Comparison of ENCODE assay signal across 1 cellular context in genomic region chr20:62876826-62877728, GRCh38.
A peak's percentile ranks its signal among the peaks of the same experiment; 100 is the strongest.
TF ChIP-seq lines count a peak whose summit lies in the region.

No MANE protein-coding gene starts in this region.

TF ChIP-seq in HepG2, 621 proteins besides CTCF, POLR2A, EP300 and RAD21 (continues in another document):
- TF ChIP-seq JUN (CRISPR knock-in tag; IDR thresholded peaks at IDR 0.05) (no peak), PHF8 (CRISPR knock-in tag; IDR thresholded peaks at IDR 0.05) (0 out of 2 replicates have a peak, but pooled peaks have one; percentile 5), ZFP82 (CRISPR knock-in tag; IDR thresholded peaks at IDR 0.05; ENCODE audit: borderline replicate concordance) (0 out of 2 replicates have a peak, but pooled peaks have one; percentile 39), ZNF597 (CRISPR knock-in tag; IDR thresholded peaks at IDR 0.05) (no peak), MIER2 (CRISPR knock-in tag; IDR thresholded peaks at IDR 0.05) (no peak), SMAD3 (CRISPR knock-in tag; IDR thresholded peaks at IDR 0.05) (no peak), CHD4 (IDR thresholded peaks at IDR 0.05; ENCODE audit: borderline replicate concordance, low read length) (no peak), ISL2 (CRISPR knock-in tag; IDR thresholded peaks at IDR 0.05) (no peak), SOX6 (IDR thresholded peaks at IDR 0.05) (no peak), SOX6 (CRISPR knock-in tag; IDR thresholded peaks at IDR 0.05) (no peak), RNF2 (conservative IDR thresholded peaks at IDR 0.05; ENCODE audit: low read depth) (no peak), ZNF547 (CRISPR knock-in tag; IDR thresholded peaks at IDR 0.05) (0 out of 2 replicates have a peak, but pooled peaks have one; percentile 37), FOXK2 (IDR thresholded peaks at IDR 0.05) (no peak), ZNF260 (CRISPR knock-in tag; IDR thresholded peaks at IDR 0.05; ENCODE audit: borderline replicate concordance, low read depth) (no peak), NR1H2 (CRISPR knock-in tag; IDR thresholded peaks at IDR 0.05; ENCODE audit: borderline replicate concordance, low read depth) (no peak), HINFP (CRISPR knock-in tag; IDR thresholded peaks at IDR 0.05; ENCODE audit: low read depth) (no peak), DBP (CRISPR knock-in tag; IDR thresholded peaks at IDR 0.05; ENCODE audit: not compliant biosample characterization) (no peak), ZNF451 (CRISPR knock-in tag; IDR thresholded peaks at IDR 0.05) (no peak; the same call in 1 of the 2 replicates), PHF20 (CRISPR knock-in tag; IDR thresholded peaks at IDR 0.05) (no peak), THYN1 (CRISPR knock-in tag; IDR thresholded peaks at IDR 0.05; ENCODE audit: borderline replicate concordance, low read depth) (no peak), PRDM15 (CRISPR knock-in tag; IDR thresholded peaks at IDR 0.05) (no peak), POGZ (CRISPR knock-in tag; IDR thresholded peaks at IDR 0.05) (no peak), ZFP36L2 (CRISPR knock-in tag; IDR thresholded peaks at IDR 0.05) (no peak), TBX3 (IDR thresholded peaks at IDR 0.05; ENCODE audit: borderline replicate concordance) (no peak), ELF3 (CRISPR knock-in tag; IDR thresholded peaks at IDR 0.05) (peak; percentile 20; the same call in 1 of the 2 replicates), STAT5B (CRISPR knock-in tag; IDR thresholded peaks at IDR 0.05) (no peak), WIZ (CRISPR knock-in tag; IDR thresholded peaks at IDR 0.05) (no peak), ZBTB33 (CRISPR knock-in tag; IDR thresholded peaks at IDR 0.05) (peak; percentile 89), ZSCAN21 (CRISPR knock-in tag; IDR thresholded peaks at IDR 0.05; ENCODE audit: borderline replicate concordance) (no peak; the same call in 1 of the 2 replicates), HOMEZ (CRISPR knock-in tag; IDR thresholded peaks at IDR 0.05; ENCODE audit: low read depth) (no peak), ZEB1 (IDR thresholded peaks at IDR 0.05; ENCODE audit: insufficient replicate concordance, low read depth) (no peak), ZNF850 (CRISPR knock-in tag; conservative IDR thresholded peaks at IDR 0.05) (0 out of 2 replicates have a peak, but pooled peaks have one; percentile 40), ZNF557 (CRISPR knock-in tag; IDR thresholded peaks at IDR 0.05) (no peak), MATR3 (CRISPR knock-in tag; IDR thresholded peaks at IDR 0.05) (no peak), ZFP36L1 (CRISPR knock-in tag; IDR thresholded peaks at IDR 0.05) (no peak), ZNF691 (CRISPR knock-in tag; IDR thresholded peaks at IDR 0.05; ENCODE audit: borderline replicate concordance, low read depth) (no peak), ATF3 (CRISPR knock-in tag; IDR thresholded peaks at IDR 0.05) (no peak), ZNF510 (CRISPR knock-in tag; IDR thresholded peaks at IDR 0.05; ENCODE audit: low read depth) (no peak), GLI4 (CRISPR knock-in tag; IDR thresholded peaks at IDR 0.05; ENCODE audit: borderline replicate concordance) (no peak), RERE (CRISPR knock-in tag; IDR thresholded peaks at IDR 0.05; ENCODE audit: low read depth) (no peak), ZNF563 (CRISPR knock-in tag; IDR thresholded peaks at IDR 0.05) (peak; percentile 46; the same call in 1 of the 2 replicates), RARG (CRISPR knock-in tag; IDR thresholded peaks at IDR 0.05; ENCODE audit: low read depth) (no peak), ZFP62 (CRISPR knock-in tag; IDR thresholded peaks at IDR 0.05) (no peak), ZKSCAN5 (CRISPR knock-in tag; IDR thresholded peaks at IDR 0.05) (peak; percentile 43; the same call in 1 of the 2 replicates), MBD4 (IDR thresholded peaks at IDR 0.05; ENCODE audit: borderline replicate concordance, low read length) (no peak), SAP130 (CRISPR knock-in tag; IDR thresholded peaks at IDR 0.05; ENCODE audit: low read depth) (peak; percentile 30; the same call in 1 of the 2 replicates), PHF21A (CRISPR knock-in tag; IDR thresholded peaks at IDR 0.05) (0 out of 2 replicates have a peak, but pooled peaks have one; percentile 30), CHD2 (IDR thresholded peaks at IDR 0.05; ENCODE audit: low read depth, low read length) (no peak), IKZF5 (CRISPR knock-in tag; IDR thresholded peaks at IDR 0.05) (peak; percentile 14; the same call in 1 of the 2 replicates), ERF (CRISPR knock-in tag; IDR thresholded peaks at IDR 0.05) (no peak), ETV5 (CRISPR knock-in tag; IDR thresholded peaks at IDR 0.05; ENCODE audit: borderline replicate concordance) (0 out of 2 replicates have a peak, but pooled peaks have one; percentile 19)
